Comparison of ENCODE assay signal across 3 cellular contexts in the genomic region with DNA sequence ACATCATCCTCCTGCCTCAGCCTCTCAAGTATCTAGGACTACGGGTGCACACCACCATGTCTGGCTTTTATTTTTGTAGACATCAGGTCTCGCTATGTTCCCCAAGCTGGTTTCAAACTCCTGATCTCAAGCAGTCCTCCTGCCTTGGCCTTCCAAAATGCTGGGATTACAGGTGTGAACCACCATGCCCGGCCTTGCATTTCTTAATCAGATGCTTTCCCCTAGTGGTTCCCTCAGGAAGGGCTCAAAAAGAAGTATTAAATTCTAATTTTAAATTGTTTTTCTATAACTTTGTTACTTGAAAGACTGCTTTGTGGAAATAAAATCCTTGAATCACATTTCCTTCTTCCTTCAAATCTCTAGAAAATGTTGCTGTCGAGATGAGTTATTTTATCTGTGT.
TF ChIP-seq lines count a peak whose summit lies in the region.

No MANE protein-coding gene starts in this region.

TF ChIP-seq in SK-N-SH, 30 proteins besides CTCF, POLR2A, EP300 and RAD21:
- TF ChIP-seq NFIC (IDR thresholded peaks at IDR 0.05; ENCODE audit: borderline replicate concordance) (no peak), SMC3 (IDR thresholded peaks at IDR 0.05; ENCODE audit: low read depth, low read length) (no peak), POLR2AphosphoS5 (IDR thresholded peaks at IDR 0.05; ENCODE audit: low read depth, low read length) (no peak), MXI1 (IDR thresholded peaks at IDR 0.05; ENCODE audit: low read depth, low read length) (no peak), EZH2phosphoT487 (IDR thresholded peaks at IDR 0.05; ENCODE audit: borderline replicate concordance, low read depth) (no peak), TAF1 (IDR thresholded peaks at IDR 0.05; ENCODE audit: borderline replicate concordance, low read depth, low read length) (no peak)
TF ChIP-seq in SK-N-SH: peak in this region for 0.

TF ChIP-seq in SK-N-SH treated with all-trans-retinoic acid at 6 μM for 48 hours, 23 proteins besides CTCF, POLR2A, EP300 and RAD21:
- TF ChIP-seq ESRRG (CRISPR knock-in tag; IDR thresholded peaks at IDR 0.05): no peak
- TF ChIP-seq PPARA (CRISPR knock-in tag; IDR thresholded peaks at IDR 0.05; ENCODE audit: borderline replicate concordance): no peak
- TF ChIP-seq ISL1 (CRISPR knock-in tag; IDR thresholded peaks at IDR 0.05): no peak
- no peak for TF ChIP-seq RARB (CRISPR knock-in tag; IDR thresholded peaks at IDR 0.05)
- TF ChIP-seq OSR1 (CRISPR knock-in tag; IDR thresholded peaks at IDR 0.05): no peak
- TF ChIP-seq ZNF70 (CRISPR knock-in tag; IDR thresholded peaks at IDR 0.05): no peak
- TF ChIP-seq, protein P1, sequence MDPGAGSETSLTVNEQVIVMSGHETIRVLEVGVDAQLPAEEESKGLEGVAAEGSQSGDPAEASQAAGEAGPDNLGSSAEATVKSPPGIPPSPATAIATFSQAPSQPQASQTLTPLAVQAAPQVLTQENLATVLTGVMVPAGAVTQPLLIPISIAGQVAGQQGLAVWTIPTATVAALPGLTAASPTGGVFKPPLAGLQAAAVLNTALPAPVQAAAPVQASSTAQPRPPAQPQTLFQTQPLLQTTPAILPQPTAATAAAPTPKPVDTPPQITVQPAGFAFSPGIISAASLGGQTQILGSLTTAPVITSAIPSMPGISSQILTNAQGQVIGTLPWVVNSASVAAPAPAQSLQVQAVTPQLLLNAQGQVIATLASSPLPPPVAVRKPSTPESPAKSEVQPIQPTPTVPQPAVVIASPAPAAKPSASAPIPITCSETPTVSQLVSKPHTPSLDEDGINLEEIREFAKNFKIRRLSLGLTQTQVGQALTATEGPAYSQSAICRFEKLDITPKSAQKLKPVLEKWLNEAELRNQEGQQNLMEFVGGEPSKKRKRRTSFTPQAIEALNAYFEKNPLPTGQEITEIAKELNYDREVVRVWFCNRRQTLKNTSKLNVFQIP (CRISPR knock-in tag; IDR thresholded peaks at IDR 0.05; ENCODE audit: borderline replicate concordance, low read depth): no peak
- TF ChIP-seq TCF4 (CRISPR knock-in tag; IDR thresholded peaks at IDR 0.05; ENCODE audit: borderline replicate concordance): no peak
- TF ChIP-seq ZFP30 (CRISPR knock-in tag; IDR thresholded peaks at IDR 0.05): no peak
- no peak for TF ChIP-seq BACH2 (CRISPR knock-in tag; IDR thresholded peaks at IDR 0.05; ENCODE audit: borderline replicate concordance)

TF ChIP-seq in K562, 482 proteins besides CTCF, POLR2A, EP300 and RAD21:
- TF ChIP-seq PTRF (tag; IDR thresholded peaks at IDR 0.05) (no peak), PHF21A (IDR thresholded peaks at IDR 0.05; ENCODE audit: borderline replicate concordance, low read depth) (no peak), CEBPB (tag; IDR thresholded peaks at IDR 0.05) (no peak), PHB2 (IDR thresholded peaks at IDR 0.05; ENCODE audit: low read depth) (no peak), ZNF274 (IDR thresholded peaks at IDR 0.05; ENCODE audit: borderline replicate concordance, low read depth, low read length) (no peak), MTA3 (IDR thresholded peaks at IDR 0.05; ENCODE audit: borderline replicate concordance) (no peak), RUNX1 (IDR thresholded peaks at IDR 0.05; ENCODE audit: low read depth) (no peak), CCNT2 (IDR thresholded peaks at IDR 0.05; ENCODE audit: borderline replicate concordance, extremely low read depth, insufficient read length, low read depth, low read length) (no peak), ZNF77 (CRISPR knock-in tag; IDR thresholded peaks at IDR 0.05) (no peak), ZNF398 (CRISPR knock-in tag; IDR thresholded peaks at IDR 0.05) (no peak), EZH2 (IDR thresholded peaks at IDR 0.05; ENCODE audit: borderline replicate concordance, low read depth, low read length) (no peak), BHLHE40 (IDR thresholded peaks at IDR 0.05; ENCODE audit: low read length) (no peak), FOS (IDR thresholded peaks at IDR 0.05; ENCODE audit: extremely low read depth, insufficient read length) (no peak), MYC (IDR thresholded peaks at IDR 0.05; ENCODE audit: low read depth, low read length) (no peak), MYC (CRISPR knock-in tag; IDR thresholded peaks at IDR 0.05; ENCODE audit: borderline replicate concordance, low read depth) (no peak), NBN (IDR thresholded peaks at IDR 0.05; ENCODE audit: low read depth) (no peak), ZNF431 (CRISPR knock-in tag; IDR thresholded peaks at IDR 0.05) (no peak)
